ENCODE assay signal across 17 cellular contexts in genomic region chr18:59802031-59802430, GRCh38.
DNase-seq lines count a peak whose midpoint lies in the region; ATAC-seq and TF ChIP-seq lines count a peak whose summit lies in the region.
"Had no signal": no experiment of that assay in that cellular context is flagged by ENCODE, and none has a peak within 500 bp of the region (broad histone marks: within the 10 kb centered on the region; RNA-seq: fewer than 3 reads in every experiment).

No MANE protein-coding gene starts in this region.

- H3K9me3 ChIP-seq in BLaER1 treated with 17β-estradiol and CSF1 and Interleukin-3, amounts not matched to agents 10 nM and 100 nM (replicated peaks in 1 of 11), result no peaks in the 10 kb centered on the region
- H3K9me3 ChIP-seq in CD4-positive, alpha-beta T cell (ENCODE audit: control insufficient read depth, low read length), result no peaks in the 10 kb centered on the region
- H3K9me3 ChIP-seq: vagina had no signal

- H3K36me3 Mint-ChIP-seq in CD4-positive, alpha-beta T cell (ENCODE audit: low read depth), result no peaks in the 10 kb centered on the region
- H3K36me3 Mint-ChIP-seq: activated naive CD4-positive, alpha-beta T cell treated with anti-CD3 and anti-CD28 coated beads, Interleukin-2, amount 10 ng/mL, durations not matched to agents 7 days and 5 days had no signal

- intact Hi-C loops in CD4-positive, alpha-beta T cell (cut with DNase I, micrococcal nuclease), result no loop called here

- ATAC-seq in GM18909 (IDR thresholded peaks at IDR 0.05; ENCODE audit: poor library complexity, unreplicated experiment) (peak; percentile 93), GM21825 (IDR thresholded peaks at IDR 0.05; ENCODE audit: unreplicated experiment) (peak; percentile 73), HG03442 (IDR thresholded peaks at IDR 0.05; ENCODE audit: unreplicated experiment) (peak; percentile 83)
- ATAC-seq in CD4-positive, alpha-beta T cell (ENCODE audit: poor library complexity), result no peak
- ATAC-seq: PC-3 had no signal

- peak overlapping the region in 1 of 11 experiments; percentile 13; a peak in 1 of 22 replicates for H3K9ac ChIP-seq in BLaER1 treated with 17β-estradiol and CSF1 and Interleukin-3, amounts not matched to agents 10 nM and 100 nM
- H3K9ac ChIP-seq: parathyroid adenoma had no signal

- no peak for DNase-seq in GM19240 (ENCODE audit: insufficient read length, low spot score)
- no peak for DNase-seq in NCI-H2029 (lab: John Stamatoyannopoulos, UW)
- no peak for DNase-seq in CD4-positive, alpha-beta T cell
- DNase-seq in coronary artery (ENCODE audit: low spot score), result no peak
- DNase-seq: activated CD4-positive, alpha-beta T cell treated with anti-CD3 and anti-CD28 coated beads for 4 hours; activated naive CD4-positive, alpha-beta T cell treated with anti-CD3 and anti-CD28 coated beads, Interleukin-2, amount 10 ng/mL, durations not matched to agents 7 days and 5 days; DMS79 treated with DMSO at 0.1 percent for 48 hours; erythroblast; PC-3 had no signal

- no peaks in the 10 kb centered on the region for H3K4me1 Mint-ChIP-seq in CD4-positive, alpha-beta T cell (ENCODE audit: low read depth)

- H3K27ac ChIP-seq in BLaER1 treated with 17β-estradiol and CSF1 and Interleukin-3, amounts not matched to agents 10 nM and 100 nM, result no peak overlapping the region
- H3K27ac ChIP-seq in CD4-positive, alpha-beta T cell (ENCODE audit: low read depth, low read length), result no peak overlapping the region
- no peak overlapping the region for H3K27ac ChIP-seq in coronary artery
- H3K27ac ChIP-seq: cardiac muscle cell, parathyroid adenoma, vagina had no signal

- peaks cover 8 to 12% (median 10%) of the 10 kb centered on the region in 10 experiments; a peak in 19 of 20 replicates for H3K4me1 ChIP-seq in BLaER1 treated with 17β-estradiol and CSF1 and Interleukin-3, amounts not matched to agents 10 nM and 100 nM
- H3K4me1 ChIP-seq: parathyroid adenoma, vagina had no signal

- no peaks in the 10 kb centered on the region for H3K36me3 ChIP-seq in BLaER1 treated with 17β-estradiol and CSF1 and Interleukin-3, amounts not matched to agents 10 nM and 100 nM
- H3K36me3 ChIP-seq: cardiac muscle cell, vagina had no signal

- CTCF ChIA-PET in CD4-positive, alpha-beta T cell (lab: Charles Lee), result no interaction called here

- H3K27me3 ChIP-seq in BLaER1 treated with 17β-estradiol and CSF1 and Interleukin-3, amounts not matched to agents 10 nM and 100 nM, result no peaks in the 10 kb centered on the region
- no peaks in the 10 kb centered on the region for H3K27me3 ChIP-seq in CD4-positive, alpha-beta T cell (ENCODE audit: control insufficient read depth, insufficient read depth, low read length)
- H3K27me3 ChIP-seq: cardiac muscle cell, vagina had no signal

- H3K27me3 Mint-ChIP-seq in CD4-positive, alpha-beta T cell, result no peaks in the 10 kb centered on the region

- no peaks in the 10 kb centered on the region for H4K20me1 ChIP-seq in BLaER1 treated with 17β-estradiol and CSF1 and Interleukin-3, amounts not matched to agents 10 nM and 100 nM

- TF ChIP-seq CTCF in CD4-positive, alpha-beta T cell (IDR thresholded peaks at IDR 0.05), result no peak
- no peak for TF ChIP-seq CTCF in coronary artery (IDR thresholded peaks at IDR 0.05)

- no peak overlapping the region for H3K4me3 Mint-ChIP-seq in CD4-positive, alpha-beta T cell
- H3K4me3 Mint-ChIP-seq: activated naive CD4-positive, alpha-beta T cell treated with anti-CD3 and anti-CD28 coated beads, Interleukin-2, amount 10 ng/mL, durations not matched to agents 7 days and 5 days; memory B cell had no signal

- no peaks in the 10 kb centered on the region for H3K9me3 Mint-ChIP-seq in CD4-positive, alpha-beta T cell
- H3K9me3 Mint-ChIP-seq: activated naive CD4-positive, alpha-beta T cell treated with anti-CD3 and anti-CD28 coated beads, Interleukin-2, amount 10 ng/mL, durations not matched to agents 7 days and 5 days; memory B cell had no signal

- POLR2A ChIA-PET in CD4-positive, alpha-beta T cell (lab: Charles Lee), result no interaction called here

- H3K27ac Mint-ChIP-seq in CD4-positive, alpha-beta T cell, result no peak overlapping the region
- H3K27ac Mint-ChIP-seq: activated naive CD4-positive, alpha-beta T cell treated with anti-CD3 and anti-CD28 coated beads, Interleukin-2, amount 10 ng/mL, durations not matched to agents 7 days and 5 days; memory B cell had no signal

- no peak overlapping the region for H3K4me3 ChIP-seq in BLaER1 treated with 17β-estradiol and CSF1 and Interleukin-3, amounts not matched to agents 10 nM and 100 nM
- H3K4me3 ChIP-seq in coronary artery, result no peak overlapping the region
- H3K4me3 ChIP-seq: cardiac muscle cell, vagina had no signal

- H3K4me2 ChIP-seq in BLaER1 treated with 17β-estradiol and CSF1 and Interleukin-3, amounts not matched to agents 10 nM and 100 nM, result peak overlapping the region; percentile 14 to 75 (median 53); a peak in 19 of 22 replicates
